1 cellular context compared by ENCODE assay signal in the genomic region with DNA sequence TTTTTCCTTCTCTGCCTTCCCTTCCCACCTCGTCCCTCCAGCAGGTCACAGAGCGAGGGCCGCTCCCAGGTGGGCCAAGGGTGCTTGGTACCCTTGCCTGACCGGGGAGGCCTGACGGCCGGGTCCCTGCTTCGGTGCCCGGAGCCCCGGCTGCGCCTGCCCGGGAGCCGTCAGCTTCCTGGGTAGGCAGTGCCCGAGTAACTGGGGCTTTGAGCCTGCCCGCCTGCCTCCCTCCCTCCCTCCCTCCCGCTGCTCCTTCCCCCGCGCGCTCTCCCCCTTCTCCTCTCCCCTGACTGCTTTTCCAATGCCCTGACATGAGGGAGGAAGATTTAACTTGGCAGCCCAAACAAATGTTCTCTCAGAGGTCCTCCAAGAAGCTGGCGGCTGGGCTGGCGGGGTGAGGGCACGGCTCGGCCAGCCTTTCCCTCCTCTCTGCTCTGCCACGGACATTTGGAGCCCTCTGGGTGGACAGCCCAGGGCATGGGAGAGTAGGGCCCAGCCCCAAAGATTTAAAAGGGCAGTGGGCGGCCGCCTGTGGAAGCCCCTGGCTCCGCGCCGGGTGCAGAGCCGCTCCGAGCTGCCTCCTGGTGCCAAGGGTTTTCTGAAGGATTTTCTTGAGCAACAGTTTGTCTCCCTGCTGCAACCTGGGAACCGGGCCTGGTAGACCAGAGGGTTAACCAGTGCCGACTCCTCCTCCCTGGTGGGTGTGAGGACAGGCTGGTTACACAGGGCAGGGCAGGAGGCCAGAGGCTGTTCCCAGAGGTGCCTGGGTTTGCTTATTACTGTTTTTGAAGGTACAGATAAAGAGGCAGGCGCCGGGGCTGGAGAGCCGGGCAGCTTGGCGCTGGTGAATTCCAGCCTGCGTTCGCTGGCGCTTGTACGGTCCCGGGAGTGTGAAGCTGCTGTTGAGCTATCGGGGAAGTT.
A peak's percentile ranks its signal among the peaks of the same experiment; 100 is the strongest.
TF ChIP-seq lines count a peak whose summit lies in the region.

No MANE protein-coding gene starts in this region.

TF ChIP-seq in HepG2, 621 proteins besides CTCF, POLR2A, EP300 and RAD21 (continued from another document and continues in another):
- TF ChIP-seq, protein P1, sequence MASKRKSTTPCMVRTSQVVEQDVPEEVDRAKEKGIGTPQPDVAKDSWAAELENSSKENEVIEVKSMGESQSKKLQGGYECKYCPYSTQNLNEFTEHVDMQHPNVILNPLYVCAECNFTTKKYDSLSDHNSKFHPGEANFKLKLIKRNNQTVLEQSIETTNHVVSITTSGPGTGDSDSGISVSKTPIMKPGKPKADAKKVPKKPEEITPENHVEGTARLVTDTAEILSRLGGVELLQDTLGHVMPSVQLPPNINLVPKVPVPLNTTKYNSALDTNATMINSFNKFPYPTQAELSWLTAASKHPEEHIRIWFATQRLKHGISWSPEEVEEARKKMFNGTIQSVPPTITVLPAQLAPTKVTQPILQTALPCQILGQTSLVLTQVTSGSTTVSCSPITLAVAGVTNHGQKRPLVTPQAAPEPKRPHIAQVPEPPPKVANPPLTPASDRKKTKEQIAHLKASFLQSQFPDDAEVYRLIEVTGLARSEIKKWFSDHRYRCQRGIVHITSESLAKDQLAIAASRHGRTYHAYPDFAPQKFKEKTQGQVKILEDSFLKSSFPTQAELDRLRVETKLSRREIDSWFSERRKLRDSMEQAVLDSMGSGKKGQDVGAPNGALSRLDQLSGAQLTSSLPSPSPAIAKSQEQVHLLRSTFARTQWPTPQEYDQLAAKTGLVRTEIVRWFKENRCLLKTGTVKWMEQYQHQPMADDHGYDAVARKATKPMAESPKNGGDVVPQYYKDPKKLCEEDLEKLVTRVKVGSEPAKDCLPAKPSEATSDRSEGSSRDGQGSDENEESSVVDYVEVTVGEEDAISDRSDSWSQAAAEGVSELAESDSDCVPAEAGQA (IDR thresholded peaks at IDR 0.05; ENCODE audit: low read depth), result no peak
- TF ChIP-seq, protein P1 (CRISPR knock-in tag; IDR thresholded peaks at IDR 0.05; ENCODE audit: borderline replicate concordance), result no peak
- TF ChIP-seq JDP2 (CRISPR knock-in tag; IDR thresholded peaks at IDR 0.05; ENCODE audit: borderline replicate concordance), result no peak
- TF ChIP-seq MBNL3 (CRISPR knock-in tag; conservative IDR thresholded peaks at IDR 0.05), result no peak
- TF ChIP-seq ELF1 (CRISPR knock-in tag; IDR thresholded peaks at IDR 0.05), result no peak
- no peak for TF ChIP-seq ATF7 (IDR thresholded peaks at IDR 0.05)
- no peak for TF ChIP-seq ATF7 (CRISPR knock-in tag; IDR thresholded peaks at IDR 0.05)
- no peak for TF ChIP-seq ZNF782 (CRISPR knock-in tag; IDR thresholded peaks at IDR 0.05; ENCODE audit: borderline replicate concordance)
- no peak for TF ChIP-seq MEIS1 (CRISPR knock-in tag; IDR thresholded peaks at IDR 0.05; ENCODE audit: borderline replicate concordance)
- peak; percentile 96 for TF ChIP-seq ZNF652 (CRISPR knock-in tag; IDR thresholded peaks at IDR 0.05; ENCODE audit: borderline replicate concordance, low read depth)
- no peak for TF ChIP-seq ZNF430 (CRISPR knock-in tag; IDR thresholded peaks at IDR 0.05)
- no peak for TF ChIP-seq MATR3 (CRISPR knock-in tag; IDR thresholded peaks at IDR 0.05)
- no peak for TF ChIP-seq ZNF7 (CRISPR knock-in tag; IDR thresholded peaks at IDR 0.05)
- TF ChIP-seq SKI (IDR thresholded peaks at IDR 0.05; ENCODE audit: partially characterized antibody), result no peak
- TF ChIP-seq ELF3 (CRISPR knock-in tag; IDR thresholded peaks at IDR 0.05), result no peak
- TF ChIP-seq PLRG1 (conservative IDR thresholded peaks at IDR 0.05), result no peak
- peak; percentile 18; the same call in 1 of the 2 replicates for TF ChIP-seq SIX1 (CRISPR knock-in tag; IDR thresholded peaks at IDR 0.05; ENCODE audit: borderline replicate concordance)
- TF ChIP-seq ZBTB7B (CRISPR knock-in tag; IDR thresholded peaks at IDR 0.05), result no peak; the same call in none of the 2 replicates
- peak; percentile 52; the same call in 1 of the 2 replicates for TF ChIP-seq ZNF460 (CRISPR knock-in tag; IDR thresholded peaks at IDR 0.05; ENCODE audit: borderline replicate concordance)
- TF ChIP-seq FIP1L1 (IDR thresholded peaks at IDR 0.05; ENCODE audit: borderline replicate concordance, insufficient read depth, low read depth, low read length), result no peak
- no peak for TF ChIP-seq ZBTB20 (CRISPR knock-in tag; IDR thresholded peaks at IDR 0.05; ENCODE audit: borderline replicate concordance, low read depth)
- TF ChIP-seq HNRNPUL1 (IDR thresholded peaks at IDR 0.05; ENCODE audit: low read depth, low read length), result no peak
- no peak; the same call in 1 of the 2 replicates for TF ChIP-seq ZNF749 (CRISPR knock-in tag; IDR thresholded peaks at IDR 0.05; ENCODE audit: borderline replicate concordance)
- TF ChIP-seq ZNF510 (CRISPR knock-in tag; IDR thresholded peaks at IDR 0.05; ENCODE audit: low read depth), result no peak
- TF ChIP-seq HIVEP1 (CRISPR knock-in tag; IDR thresholded peaks at IDR 0.05), result no peak
- TF ChIP-seq, protein P2, sequence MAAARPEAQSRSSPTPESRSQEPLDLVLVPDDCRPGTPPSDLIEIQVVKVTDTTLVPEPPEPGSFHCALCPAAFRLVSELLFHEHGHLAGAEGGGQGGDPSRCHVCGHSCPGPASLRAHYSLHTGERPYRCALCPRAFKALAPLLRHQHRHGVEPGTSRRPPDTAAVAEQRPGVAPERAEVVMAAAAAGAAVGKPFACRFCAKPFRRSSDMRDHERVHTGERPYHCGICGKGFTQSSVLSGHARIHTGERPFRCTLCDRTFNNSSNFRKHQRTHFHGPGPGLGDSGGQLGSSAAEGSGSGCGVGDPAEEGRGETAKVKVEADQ (CRISPR knock-in tag; IDR thresholded peaks at IDR 0.05; ENCODE audit: borderline replicate concordance), result no peak
- TF ChIP-seq, protein P3, sequence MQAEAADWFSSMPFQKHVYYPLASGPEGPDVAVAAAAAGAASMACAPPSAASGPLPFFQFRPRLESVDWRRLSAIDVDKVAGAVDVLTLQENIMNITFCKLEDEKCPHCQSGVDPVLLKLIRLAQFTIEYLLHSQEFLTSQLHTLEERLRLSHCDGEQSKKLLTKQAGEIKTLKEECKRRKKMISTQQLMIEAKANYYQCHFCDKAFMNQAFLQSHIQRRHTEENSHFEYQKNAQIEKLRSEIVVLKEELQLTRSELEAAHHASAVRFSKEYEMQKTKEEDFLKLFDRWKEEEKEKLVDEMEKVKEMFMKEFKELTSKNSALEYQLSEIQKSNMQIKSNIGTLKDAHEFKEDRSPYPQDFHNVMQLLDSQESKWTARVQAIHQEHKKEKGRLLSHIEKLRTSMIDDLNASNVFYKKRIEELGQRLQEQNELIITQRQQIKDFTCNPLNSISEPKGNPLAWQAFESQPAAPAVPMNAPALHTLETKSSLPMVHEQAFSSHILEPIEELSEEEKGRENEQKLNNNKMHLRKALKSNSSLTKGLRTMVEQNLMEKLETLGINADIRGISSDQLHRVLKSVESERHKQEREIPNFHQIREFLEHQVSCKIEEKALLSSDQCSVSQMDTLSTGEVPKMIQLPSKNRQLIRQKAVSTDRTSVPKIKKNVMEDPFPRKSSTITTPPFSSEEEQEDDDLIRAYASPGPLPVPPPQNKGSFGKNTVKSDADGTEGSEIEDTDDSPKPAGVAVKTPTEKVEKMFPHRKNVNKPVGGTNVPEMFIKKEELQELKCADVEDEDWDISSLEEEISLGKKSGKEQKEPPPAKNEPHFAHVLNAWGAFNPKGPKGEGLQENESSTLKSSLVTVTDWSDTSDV (CRISPR knock-in tag; IDR thresholded peaks at IDR 0.05), result 0 out of 2 replicates have a peak, but pooled peaks have one; percentile 49
- TF ChIP-seq ARNT (IDR thresholded peaks at IDR 0.05), result no peak
- no peak for TF ChIP-seq HHEX (CRISPR knock-in tag; IDR thresholded peaks at IDR 0.05)
- no peak for TF ChIP-seq NBN (conservative IDR thresholded peaks at IDR 0.05)
- no peak for TF ChIP-seq ZNF274 (CRISPR knock-in tag; IDR thresholded peaks at IDR 0.05)
- TF ChIP-seq, protein P4, sequence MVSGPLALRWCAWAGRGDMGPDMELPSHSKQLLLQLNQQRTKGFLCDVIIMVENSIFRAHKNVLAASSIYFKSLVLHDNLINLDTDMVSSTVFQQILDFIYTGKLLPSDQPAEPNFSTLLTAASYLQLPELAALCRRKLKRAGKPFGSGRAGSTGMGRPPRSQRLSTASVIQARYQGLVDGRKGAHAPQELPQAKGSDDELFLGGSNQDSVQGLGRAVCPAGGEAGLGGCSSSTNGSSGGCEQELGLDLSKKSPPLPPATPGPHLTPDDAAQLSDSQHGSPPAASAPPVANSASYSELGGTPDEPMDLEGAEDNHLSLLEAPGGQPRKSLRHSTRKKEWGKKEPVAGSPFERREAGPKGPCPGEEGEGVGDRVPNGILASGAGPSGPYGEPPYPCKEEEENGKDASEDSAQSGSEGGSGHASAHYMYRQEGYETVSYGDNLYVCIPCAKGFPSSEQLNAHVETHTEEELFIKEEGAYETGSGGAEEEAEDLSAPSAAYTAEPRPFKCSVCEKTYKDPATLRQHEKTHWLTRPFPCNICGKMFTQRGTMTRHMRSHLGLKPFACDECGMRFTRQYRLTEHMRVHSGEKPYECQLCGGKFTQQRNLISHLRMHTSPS (CRISPR knock-in tag; IDR thresholded peaks at IDR 0.05; ENCODE audit: low read depth), result peak; percentile 17
- TF ChIP-seq RARG (CRISPR knock-in tag; IDR thresholded peaks at IDR 0.05; ENCODE audit: low read depth), result no peak
- TF ChIP-seq PRPF4 (IDR thresholded peaks at IDR 0.05; ENCODE audit: low read depth, low read length, poor library complexity, severe bottlenecking), result no peak
- TF ChIP-seq ZNF670 (CRISPR knock-in tag; IDR thresholded peaks at IDR 0.05; ENCODE audit: borderline replicate concordance), result no peak
- TF ChIP-seq KMT2A (CRISPR knock-in tag; IDR thresholded peaks at IDR 0.05), result peak; percentile 57; the same call in 1 of the 2 replicates
- no peak for TF ChIP-seq CHD4 (IDR thresholded peaks at IDR 0.05; ENCODE audit: borderline replicate concordance, low read length)
- TF ChIP-seq, protein P5, sequence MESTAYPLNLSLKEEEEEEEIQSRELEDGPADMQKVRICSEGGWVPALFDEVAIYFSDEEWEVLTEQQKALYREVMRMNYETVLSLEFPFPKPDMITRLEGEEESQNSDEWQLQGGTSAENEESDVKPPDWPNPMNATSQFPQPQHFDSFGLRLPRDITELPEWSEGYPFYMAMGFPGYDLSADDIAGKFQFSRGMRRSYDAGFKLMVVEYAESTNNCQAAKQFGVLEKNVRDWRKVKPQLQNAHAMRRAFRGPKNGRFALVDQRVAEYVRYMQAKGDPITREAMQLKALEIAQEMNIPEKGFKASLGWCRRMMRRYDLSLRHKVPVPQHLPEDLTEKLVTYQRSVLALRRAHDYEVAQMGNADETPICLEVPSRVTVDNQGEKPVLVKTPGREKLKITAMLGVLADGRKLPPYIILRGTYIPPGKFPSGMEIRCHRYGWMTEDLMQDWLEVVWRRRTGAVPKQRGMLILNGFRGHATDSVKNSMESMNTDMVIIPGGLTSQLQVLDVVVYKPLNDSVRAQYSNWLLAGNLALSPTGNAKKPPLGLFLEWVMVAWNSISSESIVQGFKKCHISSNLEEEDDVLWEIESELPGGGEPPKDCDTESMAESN (CRISPR knock-in tag; conservative IDR thresholded peaks at IDR 0.05), result no peak; the same call in 1 of the 2 replicates
- TF ChIP-seq HOXA7 (CRISPR knock-in tag; IDR thresholded peaks at IDR 0.05), result no peak
- TF ChIP-seq AHR (CRISPR knock-in tag; IDR thresholded peaks at IDR 0.05), result no peak
- TF ChIP-seq, protein P6, sequence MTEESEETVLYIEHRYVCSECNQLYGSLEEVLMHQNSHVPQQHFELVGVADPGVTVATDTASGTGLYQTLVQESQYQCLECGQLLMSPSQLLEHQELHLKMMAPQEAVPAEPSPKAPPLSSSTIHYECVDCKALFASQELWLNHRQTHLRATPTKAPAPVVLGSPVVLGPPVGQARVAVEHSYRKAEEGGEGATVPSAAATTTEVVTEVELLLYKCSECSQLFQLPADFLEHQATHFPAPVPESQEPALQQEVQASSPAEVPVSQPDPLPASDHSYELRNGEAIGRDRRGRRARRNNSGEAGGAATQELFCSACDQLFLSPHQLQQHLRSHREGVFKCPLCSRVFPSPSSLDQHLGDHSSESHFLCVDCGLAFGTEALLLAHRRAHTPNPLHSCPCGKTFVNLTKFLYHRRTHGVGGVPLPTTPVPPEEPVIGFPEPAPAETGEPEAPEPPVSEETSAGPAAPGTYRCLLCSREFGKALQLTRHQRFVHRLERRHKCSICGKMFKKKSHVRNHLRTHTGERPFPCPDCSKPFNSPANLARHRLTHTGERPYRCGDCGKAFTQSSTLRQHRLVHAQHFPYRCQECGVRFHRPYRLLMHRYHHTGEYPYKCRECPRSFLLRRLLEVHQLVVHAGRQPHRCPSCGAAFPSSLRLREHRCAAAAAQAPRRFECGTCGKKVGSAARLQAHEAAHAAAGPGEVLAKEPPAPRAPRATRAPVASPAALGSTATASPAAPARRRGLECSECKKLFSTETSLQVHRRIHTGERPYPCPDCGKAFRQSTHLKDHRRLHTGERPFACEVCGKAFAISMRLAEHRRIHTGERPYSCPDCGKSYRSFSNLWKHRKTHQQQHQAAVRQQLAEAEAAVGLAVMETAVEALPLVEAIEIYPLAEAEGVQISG (CRISPR knock-in tag; IDR thresholded peaks at IDR 0.05), result peak; percentile 42; the same call in 1 of the 2 replicates
